In genomic region chr4:183721207-183722081, GRCh38 we compare ENCODE assay signal across 8 cellular contexts.
DNase-seq lines count a peak whose midpoint lies in the region; ATAC-seq and TF ChIP-seq lines count a peak whose summit lies in the region.

No MANE protein-coding gene starts in this region.

- H3K27me3 ChIP-seq in foreskin keratinocyte (no peaks in the 10 kb centered on the region), parathyroid adenoma (ENCODE audit: control insufficient read depth, insufficient read depth, low read length) (no peaks in the 10 kb centered on the region)

- H3K9me3 ChIP-seq in parathyroid adenoma (ENCODE audit: control insufficient read depth, low read length): no peaks in the 10 kb centered on the region

- H3K27me3 Mint-ChIP-seq in activated T-helper 2 cell treated with anti-CD3 and anti-CD28 coated beads, Interferon-gamma antibody, Interleukin-2, Interleukin-4, amounts not matched to agents 10 μg/mL and 5 μg/mL and 100 μg/mL, durations not matched to agents 14 hours and 24 hours and 36 hours (ENCODE audit: low read depth): peaks cover 31% of the 10 kb centered on the region

- H2AFZ ChIP-seq in parathyroid adenoma: peak overlapping the region; percentile 56

- H3K36me3 Mint-ChIP-seq in activated T-helper 2 cell treated with anti-CD3 and anti-CD28 coated beads, Interferon-gamma antibody, Interleukin-2, Interleukin-4, amounts not matched to agents 10 μg/mL and 5 μg/mL and 100 μg/mL, durations not matched to agents 14 hours and 24 hours and 36 hours (ENCODE audit: low read depth): no peaks in the 10 kb centered on the region

- H3K9ac ChIP-seq in parathyroid adenoma: no peak overlapping the region

- H3K9me3 Mint-ChIP-seq in activated T-helper 2 cell treated with anti-CD3 and anti-CD28 coated beads, Interferon-gamma antibody, Interleukin-2, Interleukin-4, amounts not matched to agents 10 μg/mL and 5 μg/mL and 100 μg/mL, durations not matched to agents 14 hours and 24 hours and 36 hours: peaks cover 3% of the 10 kb centered on the region

- H3K4me3 Mint-ChIP-seq in activated T-helper 2 cell treated with anti-CD3 and anti-CD28 coated beads, Interferon-gamma antibody, Interleukin-2, Interleukin-4, amounts not matched to agents 10 μg/mL and 5 μg/mL and 100 μg/mL, durations not matched to agents 14 hours and 24 hours and 36 hours (ENCODE audit: low read depth): peak overlapping the region; percentile 65

- intact Hi-C loops in activated T-helper 2 cell treated with anti-CD3 and anti-CD28 coated beads, Interferon-gamma antibody, Interleukin-2, Interleukin-4, amounts not matched to agents 10 μg/mL and 5 μg/mL and 100 μg/mL, durations not matched to agents 14 hours and 24 hours and 36 hours (cut with micrococcal nuclease): loop anchor here (5.0 to 10.0 kb wide), 4 partner anchors 64 to 277 kb away; partner anchors contain the start of genes CDKN2AIP, RWDD4 and TRAPPC11

- H3K27ac Mint-ChIP-seq in activated T-helper 2 cell treated with anti-CD3 and anti-CD28 coated beads, Interferon-gamma antibody, Interleukin-2, Interleukin-4, amounts not matched to agents 10 μg/mL and 5 μg/mL and 100 μg/mL, durations not matched to agents 14 hours and 24 hours and 36 hours: peak overlapping the region; percentile 1

- H3K4me1 ChIP-seq in foreskin keratinocyte: no peaks in the 10 kb centered on the region
- H3K4me1 ChIP-seq in parathyroid adenoma: no peaks in the 10 kb centered on the region

- no peaks in the 10 kb centered on the region for H3K36me3 ChIP-seq in parathyroid adenoma (ENCODE audit: control insufficient read depth, insufficient read depth, low read length)

- no peaks in the 10 kb centered on the region for H3K79me2 ChIP-seq in parathyroid adenoma

- DNase-seq in GM12865 (ENCODE audit: low read depth): peak; percentile 57
- DNase-seq in LHCN-M2 (ENCODE audit: low read depth): peak; percentile 32
- peak; percentile 24 for DNase-seq in activated T-helper 2 cell treated with anti-CD3 and anti-CD28 coated beads, Interferon-gamma antibody, Interleukin-2, Interleukin-4, amounts not matched to agents 10 μg/mL and 5 μg/mL and 100 μg/mL, durations not matched to agents 14 hours and 24 hours and 36 hours (ENCODE audit: low spot score)
- DNase-seq in foreskin keratinocyte: no peak
- DNase-seq in DMS79 treated with DMSO at 0.1 percent for 48 hours (lab: John Stamatoyannopoulos, UW): no peak
- no peak for DNase-seq in NCI-H2107 (lab: John Stamatoyannopoulos, UW)

- peak overlapping the region; percentile 34 for H3K4me3 ChIP-seq in GM12865 (ENCODE audit: low read depth, low read length)
- H3K4me3 ChIP-seq in parathyroid adenoma (ENCODE audit: low read depth, low read length): peak overlapping the region; percentile 16

- no peak overlapping the region for H3K4me2 ChIP-seq in parathyroid adenoma (ENCODE audit: low read length)

- H3K27ac ChIP-seq in foreskin keratinocyte (no peak overlapping the region), parathyroid adenoma (no peak overlapping the region)

- ATAC-seq in foreskin keratinocyte: no peak
- no peak for ATAC-seq in GM21526 (IDR thresholded peaks at IDR 0.05; ENCODE audit: low FRiP score, unreplicated experiment)

- peaks cover 9% of the 10 kb centered on the region for H3K4me1 Mint-ChIP-seq in activated T-helper 2 cell treated with anti-CD3 and anti-CD28 coated beads, Interferon-gamma antibody, Interleukin-2, Interleukin-4, amounts not matched to agents 10 μg/mL and 5 μg/mL and 100 μg/mL, durations not matched to agents 14 hours and 24 hours and 36 hours (ENCODE audit: low read depth)

- TF ChIP-seq CTCF in GM12865 (IDR thresholded peaks at IDR 0.05; ENCODE audit: insufficient read depth, low read depth, low read length, missing control alignments) (peak; percentile 51), foreskin keratinocyte (conservative IDR thresholded peaks at IDR 0.05) (peak; percentile 47), parathyroid adenoma (IDR thresholded peaks at IDR 0.05) (peak; percentile 33)

Comparison
In these comparisons a context has a peak if more than half of its experiments do, and no peak if none do; other contexts are left out.
1. DNase-seq: peak in GM12865 (single experiment), LHCN-M2 (single experiment) and activated T-helper 2 cell treated with anti-CD3 and anti-CD28 coated beads, Interferon-gamma antibody, Interleukin-2, Interleukin-4, amounts not matched to agents 10 μg/mL and 5 μg/mL and 100 μg/mL, durations not matched to agents 14 hours and 24 hours and 36 hours (single experiment); none in foreskin keratinocyte (0 of 2), DMS79 treated with DMSO at 0.1 percent for 48 hours (single experiment) and NCI-H2107 (single experiment).
2. Peak in every context shown above with its lines, with median percentiles within 50 percentile points of each other: CTCF ChIP-seq.